Comparison of ENCODE assay signal across 1 cellular context in the genomic region with DNA sequence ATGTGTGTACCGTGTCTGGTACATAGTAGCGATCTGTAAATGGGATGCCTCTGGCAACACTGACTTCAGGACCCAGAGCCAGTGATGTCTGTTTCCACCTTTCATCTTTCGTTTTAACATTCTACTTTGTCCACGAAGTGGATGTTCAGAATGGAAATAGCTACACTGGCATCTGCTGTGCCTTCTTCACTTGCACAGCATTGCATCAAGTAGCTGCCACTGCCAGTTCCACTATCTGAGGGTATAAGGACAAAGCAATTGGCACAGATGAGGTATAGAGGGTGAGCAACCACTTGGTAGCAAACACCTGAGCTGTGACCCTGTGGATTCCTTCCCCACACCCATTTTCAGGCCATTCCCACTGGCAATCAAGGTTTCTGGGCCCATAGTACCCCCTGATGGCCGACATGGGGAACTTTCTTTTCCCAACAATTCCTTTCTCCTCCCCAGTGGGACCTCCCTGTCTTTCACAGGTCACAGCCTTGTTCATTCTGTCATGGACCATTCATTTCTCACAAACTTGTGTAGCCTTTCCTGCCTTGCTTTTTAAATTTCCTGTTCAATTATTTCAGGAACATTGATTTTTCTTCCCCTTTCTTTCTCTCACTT.
TF ChIP-seq lines count a peak whose summit lies in the region.

No MANE protein-coding gene starts in this region.

TF ChIP-seq in H1, 55 proteins besides CTCF, POLR2A, EP300 and RAD21:
- TF ChIP-seq KDM1A (IDR thresholded peaks at IDR 0.05; ENCODE audit: borderline replicate concordance, low read length) (no peak), ASH2L (IDR thresholded peaks at IDR 0.05; ENCODE audit: low read length) (no peak), JUND (IDR thresholded peaks at IDR 0.05; ENCODE audit: low read length) (no peak), SAP30 (IDR thresholded peaks at IDR 0.05; ENCODE audit: insufficient read depth, insufficient replicate concordance, low read length) (no peak), CBX5 (IDR thresholded peaks at IDR 0.05; ENCODE audit: low read depth, low read length) (no peak), RFX5 (IDR thresholded peaks at IDR 0.05; ENCODE audit: borderline replicate concordance, low read depth, low read length) (no peak), MAFK (IDR thresholded peaks at IDR 0.05; ENCODE audit: low read depth, low read length) (no peak), SP1 (IDR thresholded peaks at IDR 0.05; ENCODE audit: low read depth, low read length) (no peak), YY1 (IDR thresholded peaks at IDR 0.05; ENCODE audit: low read depth, low read length) (no peak), HDAC6 (IDR thresholded peaks at IDR 0.05; ENCODE audit: low read depth, low read length) (no peak), GTF2F1 (IDR thresholded peaks at IDR 0.05; ENCODE audit: borderline replicate concordance, low read depth, low read length) (no peak)
